ENCODE assay signal across 1 cellular context in genomic region chr20:10673831-10674683, GRCh38.
A peak's percentile ranks its signal among the peaks of the same experiment; 100 is the strongest.
TF ChIP-seq lines count a peak whose summit lies in the region.

TSS of gene JAG1 (minus strand) at chr20:10673999. CDS start at chr20:10673530, 469 bp downstream.

TF ChIP-seq in HepG2, 621 proteins besides CTCF, POLR2A, EP300 and RAD21 (continued from another document and continues in another):
- TF ChIP-seq ZNF281 (CRISPR knock-in tag; IDR thresholded peaks at IDR 0.05; ENCODE audit: borderline replicate concordance) (peak; percentile 64; the same call in 1 of the 2 replicates), ZNF790 (CRISPR knock-in tag; IDR thresholded peaks at IDR 0.05; ENCODE audit: borderline replicate concordance) (no peak; the same call in 1 of the 2 replicates), CREB1 (IDR thresholded peaks at IDR 0.05) (peak; percentile 24), CREB1 (CRISPR knock-in tag; IDR thresholded peaks at IDR 0.05) (no peak), ZNF841 (CRISPR knock-in tag; IDR thresholded peaks at IDR 0.05; ENCODE audit: borderline replicate concordance) (no peak), ZNF598 (CRISPR knock-in tag; IDR thresholded peaks at IDR 0.05; ENCODE audit: borderline replicate concordance) (no peak; the same call in 1 of the 2 replicates), NFRKB (IDR thresholded peaks at IDR 0.05) (no peak), ZNF614 (CRISPR knock-in tag; IDR thresholded peaks at IDR 0.05; ENCODE audit: borderline replicate concordance) (peak; percentile 79), ZNF235 (CRISPR knock-in tag; IDR thresholded peaks at IDR 0.05; ENCODE audit: borderline replicate concordance) (peak; percentile 83; the same call in 1 of the 2 replicates), ZNF234 (CRISPR knock-in tag; conservative IDR thresholded peaks at IDR 0.05) (0 out of 2 replicates have a peak, but pooled peaks have one; percentile 31), ZNF609 (CRISPR knock-in tag; IDR thresholded peaks at IDR 0.05; ENCODE audit: borderline replicate concordance) (no peak), CEBPZ (IDR thresholded peaks at IDR 0.05; ENCODE audit: low read length) (no peak), TERF1 (CRISPR knock-in tag; IDR thresholded peaks at IDR 0.05) (no peak), GATA4 (IDR thresholded peaks at IDR 0.05; ENCODE audit: borderline replicate concordance, low read depth) (peak; percentile 95), ARHGAP35 (CRISPR knock-in tag; IDR thresholded peaks at IDR 0.05; ENCODE audit: borderline replicate concordance) (no peak), SRSF1 (optimal IDR thresholded peaks at IDR 0.05; ENCODE audit: low read depth, low read length) (peak; percentile 36), LBX2 (CRISPR knock-in tag; IDR thresholded peaks at IDR 0.05; ENCODE audit: borderline replicate concordance) (no peak; the same call in 1 of the 2 replicates), EHMT2 (IDR thresholded peaks at IDR 0.05; ENCODE audit: borderline replicate concordance, low read depth, low read length) (no peak), ZNF124 (CRISPR knock-in tag; IDR thresholded peaks at IDR 0.05) (no peak; the same call in 1 of the 2 replicates), SMARCE1 (IDR thresholded peaks at IDR 0.05; ENCODE audit: borderline replicate concordance) (no peak), ZSCAN20 (CRISPR knock-in tag; IDR thresholded peaks at IDR 0.05; ENCODE audit: borderline replicate concordance) (peak; percentile 89), SATB2 (CRISPR knock-in tag; IDR thresholded peaks at IDR 0.05) (no peak), DMTF1 (CRISPR knock-in tag; IDR thresholded peaks at IDR 0.05) (no peak), ZNF256 (CRISPR knock-in tag; conservative IDR thresholded peaks at IDR 0.05) (peak; percentile 58; the same call in 1 of the 2 replicates), ZNF468 (CRISPR knock-in tag; IDR thresholded peaks at IDR 0.05) (no peak), ATRX (CRISPR knock-in tag; IDR thresholded peaks at IDR 0.05; ENCODE audit: borderline replicate concordance) (no peak), AGO1 (IDR thresholded peaks at IDR 0.05; ENCODE audit: low read depth, low read length, poor library complexity, severe bottlenecking) (no peak), ZNF543 (CRISPR knock-in tag; IDR thresholded peaks at IDR 0.05) (peak; percentile 87), ZNF792 (CRISPR knock-in tag; IDR thresholded peaks at IDR 0.05) (peak; percentile 83; the same call in 1 of the 2 replicates), POLR2AphosphoS2 (IDR thresholded peaks at IDR 0.05; ENCODE audit: low read depth, low read length) (peak; percentile 83), MIER3 (CRISPR knock-in tag; IDR thresholded peaks at IDR 0.05; ENCODE audit: borderline replicate concordance) (peak; percentile 48; the same call in 1 of the 2 replicates), ZBTB37 (CRISPR knock-in tag; IDR thresholded peaks at IDR 0.05) (no peak), ZKSCAN1 (IDR thresholded peaks at IDR 0.05; ENCODE audit: low read length) (0 out of 2 replicates have a peak, but pooled peaks have one; percentile 9), ZNF713 (CRISPR knock-in tag; IDR thresholded peaks at IDR 0.05) (peak; percentile 12; the same call in 1 of the 2 replicates), ZNF550 (CRISPR knock-in tag; IDR thresholded peaks at IDR 0.05; ENCODE audit: borderline replicate concordance) (no peak), ZNF530 (CRISPR knock-in tag; IDR thresholded peaks at IDR 0.05; ENCODE audit: low read depth) (no peak), MAX (IDR thresholded peaks at IDR 0.05) (peak; percentile 80), FUBP1 (CRISPR knock-in tag; IDR thresholded peaks at IDR 0.05; ENCODE audit: borderline replicate concordance) (no peak), ZFP41 (CRISPR knock-in tag; IDR thresholded peaks at IDR 0.05; ENCODE audit: borderline replicate concordance) (peak; percentile 37; the same call in 1 of the 2 replicates), TCF12 (IDR thresholded peaks at IDR 0.05) (no peak), TCF12 (CRISPR knock-in tag; IDR thresholded peaks at IDR 0.05) (peak; percentile 98)
